17 cellular contexts compared by ENCODE assay signal in the genomic region with DNA sequence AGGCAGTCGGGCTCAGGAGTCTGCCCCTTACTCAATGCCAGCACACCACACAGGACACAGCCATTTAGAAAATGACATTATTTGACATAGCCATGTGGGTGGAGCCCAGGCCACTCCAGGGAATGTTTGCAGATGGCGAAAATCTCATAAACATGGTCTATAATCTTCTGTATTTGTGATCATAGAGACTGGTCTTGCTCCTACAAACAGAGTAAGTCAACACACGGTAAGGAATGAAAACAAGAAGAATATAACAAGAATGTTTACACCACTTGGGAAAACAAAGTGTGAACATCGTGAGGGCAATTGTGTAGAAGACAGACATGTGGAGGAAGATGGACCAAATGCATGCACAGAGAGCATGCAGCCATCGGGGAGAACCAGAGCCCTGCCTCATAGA.
DNase-seq lines count a peak whose midpoint lies in the region; ATAC-seq, FAIRE-seq and TF ChIP-seq lines count a peak whose summit lies in the region.
"Had no signal": no experiment of that assay in that cellular context is flagged by ENCODE, and none has a peak within 500 bp of the region (broad histone marks: within the 10 kb centered on the region; RNA-seq: fewer than 3 reads in every experiment).

No MANE protein-coding gene starts in this region.

- FAIRE-seq in frontal cortex (lab: Jason Lieb, UNC) = no peak
- FAIRE-seq: GM12878 had no signal

- no peak overlapping the region for H3K4me3 ChIP-seq in left ventricle myocardium inferior
- H3K4me3 ChIP-seq: BLaER1, GM12878 had no signal

- ATAC-seq in left cardiac atrium (no peak), GM18870 (IDR thresholded peaks at IDR 0.05; ENCODE audit: unreplicated experiment) (no peak), HG03175 (IDR thresholded peaks at IDR 0.05; ENCODE audit: unreplicated experiment) (no peak)
- ATAC-seq: CD8-positive, alpha-beta T cell; GM12878 had no signal

- no peak overlapping the region for H3K4me3 Mint-ChIP-seq in brain
- no peak overlapping the region for H3K4me3 Mint-ChIP-seq in nephron
- H3K4me3 Mint-ChIP-seq: CD8-positive, alpha-beta T cell; H9 had no signal

- H3K27me3 Mint-ChIP-seq in brain (no peaks in the 10 kb centered on the region), nephron (ENCODE audit: low read depth) (peaks cover 12% of the 10 kb centered on the region)

- peaks cover 89% of the 10 kb centered on the region for H3K4me1 ChIP-seq in left ventricle myocardium inferior
- H3K4me1 ChIP-seq: BLaER1 had no signal

- intact Hi-C loops in left ventricle myocardium inferior (cut with micrococcal nuclease) (no loop called here), left cardiac atrium (cut with DNase I) (no loop called here)

- H3K27ac Mint-ChIP-seq in brain (peak overlapping the region; percentile 4 to 69 (median 31)), nephron (peak overlapping the region; percentile 23 to 93 (median 71))
- H3K27ac Mint-ChIP-seq: CD8-positive, alpha-beta T cell had no signal

- no peaks in the 10 kb centered on the region for H3K36me3 ChIP-seq in left ventricle myocardium inferior
- H3K36me3 ChIP-seq: BLaER1 had no signal

- no peaks in the 10 kb centered on the region for H3K9me3 ChIP-seq in left ventricle myocardium inferior (replicated peaks)
- H3K9me3 ChIP-seq: BLaER1 had no signal

- H3K36me3 Mint-ChIP-seq in brain = peaks cover 34% of the 10 kb centered on the region
- no peaks in the 10 kb centered on the region for H3K36me3 Mint-ChIP-seq in nephron (ENCODE audit: low read depth)
- H3K36me3 Mint-ChIP-seq: CD8-positive, alpha-beta T cell had no signal

- no peaks in the 10 kb centered on the region for H3K27me3 ChIP-seq in left ventricle myocardium inferior (ENCODE audit: low read depth)
- H3K27me3 ChIP-seq: BLaER1 had no signal

- no peak for DNase-seq in left ventricle myocardium inferior
- DNase-seq in left cardiac atrium = no peak
- no peak for DNase-seq in frontal cortex (ENCODE audit: low spot score in 2 of 2)
- DNase-seq: 8988T; Calu3; CD8-positive, alpha-beta T cell; DMS53; DND-41; EL; GOT3; H9 had no signal

- TF ChIP-seq CTCF in left ventricle myocardium inferior (IDR thresholded peaks at IDR 0.05; ENCODE audit: borderline replicate concordance) = no peak
- TF ChIP-seq CTCF in brain (conservative IDR thresholded peaks at IDR 0.05) = no peak
- no peak for TF ChIP-seq CTCF in nephron (IDR thresholded peaks at IDR 0.05; ENCODE audit: unreplicated experiment in 3 of 3)

- peaks cover 71% of the 10 kb centered on the region for H3K4me1 Mint-ChIP-seq in brain
- H3K4me1 Mint-ChIP-seq in nephron = peaks cover 78% of the 10 kb centered on the region

- peak overlapping the region; percentile 10 for H3K27ac ChIP-seq in left ventricle myocardium inferior (replicated peaks)
- H3K27ac ChIP-seq: BLaER1 had no signal

- peaks cover 0 to 4% (median 0%) of the 10 kb centered on the region in 5 experiments for H3K9me3 Mint-ChIP-seq in brain
- H3K9me3 Mint-ChIP-seq in nephron = no peaks in the 10 kb centered on the region
- H3K9me3 Mint-ChIP-seq: CD8-positive, alpha-beta T cell; H9 had no signal
